In genomic region chr9:82513242-82513750, GRCh38 we compare ENCODE assay signal across 18 cellular contexts.
A peak's percentile ranks its signal among the peaks of the same experiment; 100 is the strongest.
DNase-seq lines count a peak whose midpoint lies in the region; ATAC-seq and TF ChIP-seq lines count a peak whose summit lies in the region.
"Had no signal": no experiment of that assay in that cellular context is flagged by ENCODE, and none has a peak within 500 bp of the region (broad histone marks: within the 10 kb centered on the region; RNA-seq: fewer than 3 reads in every experiment).

No MANE protein-coding gene starts in this region.

- H3K27me3 Mint-ChIP-seq in mesothelial cell of epicardium (ENCODE audit: low read depth) = no peaks in the 10 kb centered on the region
- H3K27me3 Mint-ChIP-seq: activated T-helper 17 cell treated with anti-CD3 and anti-CD28 coated beads, Interleukin-2, amount 50 U/mL, for 72 hours; dendritic cell treated with granulocyte-macrophage colony-stimulating factor and Interleukin-4, amounts not matched to agents 40 ng/mL and 50 ng/mL, for 4 days; naive thymus-derived CD4-positive, alpha-beta T cell had no signal

- peaks cover 30% of the 10 kb centered on the region for H3K4me1 Mint-ChIP-seq in mesothelial cell of epicardium
- H3K4me1 Mint-ChIP-seq: activated T-helper 17 cell treated with anti-CD3 and anti-CD28 coated beads, Interleukin-2, amount 50 U/mL, for 72 hours; naive thymus-derived CD4-positive, alpha-beta T cell; WTC11 had no signal

- H3K36me3 Mint-ChIP-seq in mesothelial cell of epicardium = peaks cover 10% of the 10 kb centered on the region
- H3K36me3 Mint-ChIP-seq: naive thymus-derived CD4-positive, alpha-beta T cell; WTC11 had no signal

- no peak for TF ChIP-seq POLR2A in GM18505 (IDR thresholded peaks at IDR 0.05; ENCODE audit: borderline replicate concordance, extremely low read depth, insufficient read depth, insufficient read length)

- WGBS in heart right ventricle, 2 donors = 44% methylated on average over 5 of the region's 5 CpGs

- H3K36me3 ChIP-seq in heart right ventricle = no peaks in the 10 kb centered on the region

- ATAC-seq in heart right ventricle (peak in 7 of 8 donors; percentile 29 to 82 (median 65)), Right ventricle myocardium inferior (no peak), GM18505 (IDR thresholded peaks at IDR 0.05; ENCODE audit: unreplicated experiment) (no peak), esophagus mucosa (no peak), HG03175 (IDR thresholded peaks at IDR 0.05; ENCODE audit: unreplicated experiment) (no peak)
- ATAC-seq: A549; activated T-helper 17 cell treated with anti-CD3 and anti-CD28 coated beads, Interleukin-2, amount 50 U/mL, for 72 hours; HCT116; naive thymus-derived CD4-positive, alpha-beta T cell; WTC11 had no signal

- peaks cover 0 to 12% (median 0%) of the 10 kb centered on the region in 11 donors for H3K9me3 ChIP-seq in heart right ventricle
- H3K9me3 ChIP-seq: A549, testis had no signal

- peaks cover 15% of the 10 kb centered on the region for H3K9me3 Mint-ChIP-seq in mesothelial cell of epicardium
- H3K9me3 Mint-ChIP-seq: dendritic cell treated with granulocyte-macrophage colony-stimulating factor and Interleukin-4, amounts not matched to agents 40 ng/mL and 50 ng/mL, for 4 days had no signal

- H3K27ac Mint-ChIP-seq in mesothelial cell of epicardium = peak overlapping the region; percentile 97
- H3K27ac Mint-ChIP-seq: activated T-helper 17 cell treated with anti-CD3 and anti-CD28 coated beads, Interleukin-2, amount 50 U/mL, for 72 hours; dendritic cell treated with granulocyte-macrophage colony-stimulating factor and Interleukin-4, amounts not matched to agents 40 ng/mL and 50 ng/mL, for 4 days; naive thymus-derived CD4-positive, alpha-beta T cell; T-helper 1 cell treated with Interleukin-12 subunit alpha and Interleukin-12 subunit beta and Interleukin-4 antibody, amounts not matched to agents 30 μg/mL and 1 μg/mL, for 36 hours; WTC11 had no signal

- no peak overlapping the region for H3K4me3 ChIP-seq in heart right ventricle
- H3K4me3 ChIP-seq: A549, testis had no signal

- DNase-seq in heart right ventricle (peak in 1 of 2 donors; percentile 7), Right ventricle myocardium inferior (ENCODE audit: missing footprints) (no peak), dedifferentiated amniotic fluid mesenchymal stem cell (ENCODE audit: extremely low spot score) (peak; percentile 27), mesothelial cell of epicardium (ENCODE audit: low spot score in 2 of 2, unreplicated experiment in 2 of 2) (peak in 1 of 2 experiments; percentile 37)
- no peak for DNase-seq in activated CD8-positive, alpha-beta memory T cell treated with anti-CD3 and anti-CD28 coated beads, Interleukin-2, amount 50 U/mL, for 4 hours
- DNase-seq: naive thymus-derived CD4-positive, alpha-beta T cell; retina; stimulated activated CD4-positive, alpha-beta T cell treated with anti-CD3 and anti-CD28 coated beads, Interleukin-4, amount 100 ng/mL, for 24 hours; testis had no signal

- no peak overlapping the region for H3K4me3 Mint-ChIP-seq in mesothelial cell of epicardium
- H3K4me3 Mint-ChIP-seq: activated T-helper 17 cell treated with anti-CD3 and anti-CD28 coated beads, Interleukin-2, amount 50 U/mL, for 72 hours; dendritic cell treated with granulocyte-macrophage colony-stimulating factor and Interleukin-4, amounts not matched to agents 40 ng/mL and 50 ng/mL, for 4 days; naive thymus-derived CD4-positive, alpha-beta T cell; T-helper 1 cell treated with Interleukin-12 subunit alpha and Interleukin-12 subunit beta and Interleukin-4 antibody, amounts not matched to agents 30 μg/mL and 1 μg/mL, for 36 hours; WTC11 had no signal

- no peaks in the 10 kb centered on the region for H3K27me3 ChIP-seq in heart right ventricle
- H3K27me3 ChIP-seq: testis had no signal

- peak overlapping the region in 5 of 10 donors; percentile 13 to 58 (median 49) for H3K27ac ChIP-seq in heart right ventricle
- H3K27ac ChIP-seq: A549, testis had no signal

- peaks cover 0 to 29% (median 7%) of the 10 kb centered on the region in 9 donors for H3K4me1 ChIP-seq in heart right ventricle
- H3K4me1 ChIP-seq: A549, testis had no signal

- intact Hi-C loops in heart right ventricle (cut with DNase I) (no loop called here), Right ventricle myocardium inferior (cut with DNase I) (no loop called here)

- TF ChIP-seq CTCF in heart right ventricle (IDR thresholded peaks at IDR 0.05) (no peak), mesothelial cell of epicardium (IDR thresholded peaks at IDR 0.05; ENCODE audit: unreplicated experiment) (no peak)

Comparison
In these comparisons a context has a peak if more than half of its experiments do, and no peak if none do; other contexts are left out.
1. ATAC-seq: peak in heart right ventricle (7 of 8); none in Right ventricle myocardium inferior (single experiment), GM18505 (single experiment), esophagus mucosa (single experiment) and HG03175 (single experiment).